Comparison of ENCODE assay signal across 14 cellular contexts in genomic region chr1:22414244-22414751, GRCh38. TPM values are rescaled to one million over a fixed set of nuclear protein-coding genes. Genes with fewer than 3 reads are reported as not detected.
DNase-seq lines count a peak whose midpoint lies in the region; ATAC-seq and TF ChIP-seq lines count a peak whose summit lies in the region.
"Had no signal": no experiment of that assay in that cellular context is flagged by ENCODE, and none has a peak within 500 bp of the region (broad histone marks: within the 10 kb centered on the region; RNA-seq: fewer than 3 reads in every experiment).

No MANE protein-coding gene starts in this region.

- peak overlapping the region in 1 of 2 donors; percentile 27 for H3K27ac ChIP-seq in ovary
- H3K27ac ChIP-seq: parathyroid adenoma, uterus had no signal

- H3K9me3 ChIP-seq in ovary: no peaks in the 10 kb centered on the region
- H3K9me3 ChIP-seq: Peyer's patch, uterus had no signal

- no peaks in the 10 kb centered on the region for H3K4me1 ChIP-seq in ovary (ENCODE audit: insufficient read depth)
- H3K4me1 ChIP-seq: parathyroid adenoma, Peyer's patch had no signal

- TF ChIP-seq CTCF in fibroblast of villous mesenchyme (IDR thresholded peaks at IDR 0.05; ENCODE audit: insufficient read depth, low read depth, low read length) (no peak), ovary (IDR thresholded peaks at IDR 0.05) (no peak)

- no peaks in the 10 kb centered on the region for H3K27me3 ChIP-seq in ovary
- H3K27me3 ChIP-seq: Peyer's patch, uterus had no signal

- no peak for TF ChIP-seq EP300 in ovary (IDR thresholded peaks at IDR 0.05)

- H3K4me3 ChIP-seq in fibroblast of villous mesenchyme (ENCODE audit: low read depth, low read length): no peak overlapping the region
- H3K4me3 ChIP-seq in ovary: no peak overlapping the region
- H3K4me3 ChIP-seq: Peyer's patch, uterus had no signal

- no peak for TF ChIP-seq POLR2A in ovary (IDR thresholded peaks at IDR 0.05)

- WGBS in ovary, 3 donors: 28 to 51% (median 34%) methylated on average over 11 of the region's 11 CpGs

- no peaks in the 10 kb centered on the region for H3K36me3 ChIP-seq in ovary
- H3K36me3 ChIP-seq: Peyer's patch, uterus had no signal

- intact Hi-C loops in ovary (cut with DNase I): loop anchor here in 3 of 4 donors (10.0 kb wide), 2 partner anchors 139 to 309 kb away; no protein-coding TSS in a partner anchor

- ATAC-seq in GM21423 (IDR thresholded peaks at IDR 0.05; ENCODE audit: unreplicated experiment): no peak
- no peak for ATAC-seq in HG03039 (IDR thresholded peaks at IDR 0.05; ENCODE audit: unreplicated experiment)
- ATAC-seq in GM18870 (IDR thresholded peaks at IDR 0.05; ENCODE audit: unreplicated experiment): no peak

- DNase-seq in H4 (ENCODE audit: low spot score) (peak; percentile 80), NCI-H460 (ENCODE audit: extremely low read depth, low read depth) (peak; percentile 73), fibroblast of villous mesenchyme (ENCODE audit: low read depth) (peak; percentile 89), ovary (peak; percentile 44 to 60 (median 50)), NCI-H524 treated with DMSO at 0.1 percent for 48 hours (lab: John Stamatoyannopoulos, UW) (no peak)
- DNase-seq: activated CD4-positive, CD25-positive, alpha-beta regulatory T cell treated with anti-CD3 and anti-CD28 coated beads, Interleukin-2, amount 50 U/mL, for 72 hours; activated naive CD4-positive, alpha-beta T cell; effector CD4-positive, alpha-beta T cell; uterus had no signal

RNA-seq across cellular contexts. Expression of gene ZBTB40, which starts 37.4 kb away (rescaled TPM):
- 12.1 and 14.0 TPM in 2 replicates for total RNA-seq in H4 (2014; rRNA removed; shearing (Covaris generic))
- 10.2 and 13.5 TPM in 2 replicates for total RNA-seq in NCI-H460 (2014; rRNA removed; shearing (Covaris generic))
- polyA plus RNA-seq in NCI-H460 (2014; cell fraction: nucleus; rRNA removed): 26.7 and 32.8 TPM in 2 replicates
- total RNA-seq in fibroblast of villous mesenchyme: 11.6 and 15.5 TPM in 2 replicates
- total RNA-seq in ovary: 10 to 100 TPM; 11.6 to 26.0 (median 22.9) TPM
- polyA plus RNA-seq in ovary: 10 to 100 TPM in 1 of 2 donors, 1 to 10 TPM in 1; 8.3 to 19.1 TPM
